In genomic region chr2:8378016-8378810, GRCh38 we compare ENCODE assay signal across 10 cellular contexts.
DNase-seq lines count a peak whose midpoint lies in the region; ATAC-seq, FAIRE-seq and TF ChIP-seq lines count a peak whose summit lies in the region.
"Had no signal": no experiment of that assay in that cellular context is flagged by ENCODE, and none has a peak within 500 bp of the region (broad histone marks: within the 10 kb centered on the region; RNA-seq: fewer than 3 reads in every experiment).

No MANE protein-coding gene starts in this region.

- H3K27ac ChIP-seq in esophagus squamous epithelium: no peak overlapping the region

- no peaks in the 10 kb centered on the region for H3K27me3 ChIP-seq in esophagus squamous epithelium

- H3K9me3 Mint-ChIP-seq in activated T-helper 17 cell treated with anti-CD3 and anti-CD28 coated beads, Interleukin-2, amount 50 U/mL, for 72 hours: no peaks in the 10 kb centered on the region

- no peak for FAIRE-seq in H54 (lab: Jason Lieb, UNC)

- H3K27me3 Mint-ChIP-seq in activated T-helper 17 cell treated with anti-CD3 and anti-CD28 coated beads, Interleukin-2, amount 50 U/mL, for 72 hours: no peaks in the 10 kb centered on the region

- ATAC-seq in GM18517 (IDR thresholded peaks at IDR 0.05; ENCODE audit: unreplicated experiment): peak; percentile 86
- peak; percentile 66 for ATAC-seq in GM19467 (IDR thresholded peaks at IDR 0.05; ENCODE audit: unreplicated experiment)
- peak; percentile 80 for ATAC-seq in HG03066 (IDR thresholded peaks at IDR 0.05; ENCODE audit: low read depth, unreplicated experiment)
- peak; percentile 82 for ATAC-seq in activated T-helper 17 cell treated with anti-CD3 and anti-CD28 coated beads, Interleukin-2, amount 50 U/mL, for 72 hours (replicated peaks)

- no peak for TF ChIP-seq POLR2A in esophagus squamous epithelium (IDR thresholded peaks at IDR 0.05)
- no peak for TF ChIP-seq POLR2A in erythroblast (IDR thresholded peaks at IDR 0.05; ENCODE audit: low read length)
- no peak for TF ChIP-seq POLR2A in H54 (IDR thresholded peaks at IDR 0.05; ENCODE audit: low read depth, low read length)

- no peak for DNase-seq in esophagus squamous epithelium (lab: John Stamatoyannopoulos, UW)
- no peak for DNase-seq in erythroblast (lab: John Stamatoyannopoulos, UW)
- DNase-seq in H54 (ENCODE audit: insufficient read length, low spot score): no peak
- DNase-seq: NCI-H82 had no signal

- TF ChIP-seq CTCF in esophagus squamous epithelium (IDR thresholded peaks at IDR 0.05): no peak

- H3K4me3 ChIP-seq in esophagus squamous epithelium: no peak overlapping the region
- H3K4me3 ChIP-seq: lung had no signal

- H3K4me1 ChIP-seq in esophagus squamous epithelium: peaks cover 0 to 4% (median 0%) of the 10 kb centered on the region in 3 donors

- 69 to 77% methylated on average over 8 to 9 of the region's 9 CpGs for WGBS in esophagus squamous epithelium, 2 donors

- H3K36me3 Mint-ChIP-seq in activated T-helper 17 cell treated with anti-CD3 and anti-CD28 coated beads, Interleukin-2, amount 50 U/mL, for 72 hours (ENCODE audit: low read depth): peaks cover 53% of the 10 kb centered on the region

- peak overlapping the region; percentile 78 for H3K4me3 Mint-ChIP-seq in activated T-helper 17 cell treated with anti-CD3 and anti-CD28 coated beads, Interleukin-2, amount 50 U/mL, for 72 hours
- H3K4me3 Mint-ChIP-seq: dendritic cell treated with granulocyte-macrophage colony-stimulating factor and Interleukin-4, amounts not matched to agents 40 ng/mL and 50 ng/mL, for 4 days had no signal

- no peaks in the 10 kb centered on the region for H3K36me3 ChIP-seq in esophagus squamous epithelium

- H3K27ac Mint-ChIP-seq in activated T-helper 17 cell treated with anti-CD3 and anti-CD28 coated beads, Interleukin-2, amount 50 U/mL, for 72 hours: peak overlapping the region; percentile 97
- H3K27ac Mint-ChIP-seq: dendritic cell treated with granulocyte-macrophage colony-stimulating factor and Interleukin-4, amounts not matched to agents 40 ng/mL and 50 ng/mL, for 4 days had no signal

- intact Hi-C loops in esophagus squamous epithelium (cut with DNase I): no loop called here

- H3K9me3 ChIP-seq in esophagus squamous epithelium: no peaks in the 10 kb centered on the region

- H3K4me1 Mint-ChIP-seq in activated T-helper 17 cell treated with anti-CD3 and anti-CD28 coated beads, Interleukin-2, amount 50 U/mL, for 72 hours: peaks cover 44% of the 10 kb centered on the region
